8 cellular contexts compared by ENCODE assay signal in the genomic region with DNA sequence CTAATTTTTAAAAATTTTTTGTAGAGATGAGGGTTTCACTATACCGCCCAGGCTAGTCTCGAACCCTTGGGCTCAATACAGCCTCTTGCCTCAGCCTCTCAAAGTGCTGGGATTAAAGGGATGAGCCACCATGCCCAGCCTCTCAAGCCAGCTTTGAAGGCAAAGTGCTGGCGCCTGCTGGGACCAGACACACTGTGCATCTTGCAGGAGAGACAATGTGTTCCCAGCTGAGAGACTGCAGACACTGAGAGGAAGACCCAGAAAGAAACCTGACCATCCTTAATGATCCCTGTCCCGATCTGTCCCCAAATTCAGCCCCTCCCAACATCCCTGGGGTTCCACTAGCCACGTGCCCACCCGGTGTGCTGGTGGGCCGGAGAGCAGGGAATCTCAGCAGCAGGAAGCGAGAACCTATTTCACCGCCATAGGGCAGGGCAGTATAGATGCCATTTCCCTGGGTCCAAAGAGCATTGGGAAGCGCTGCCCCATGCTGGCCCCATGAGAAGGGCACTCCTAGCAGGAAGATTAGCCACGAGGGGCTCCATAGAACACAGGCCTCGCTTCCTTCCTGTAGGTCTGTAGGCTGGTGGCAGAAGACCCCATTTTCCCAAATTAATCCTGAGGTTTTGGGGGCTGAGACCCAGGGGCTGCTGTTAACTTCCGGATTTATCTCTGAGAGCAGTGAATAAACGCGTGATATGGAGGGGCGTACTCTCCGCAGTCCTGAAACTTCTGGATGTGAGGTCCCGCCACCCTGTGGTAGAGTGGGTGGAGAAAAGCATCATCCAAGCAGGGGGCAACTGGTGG. TPM values are rescaled to one million over a fixed set of nuclear protein-coding genes. Genes with fewer than 3 reads are reported as not detected.
DNase-seq lines count a peak whose midpoint lies in the region; ATAC-seq, FAIRE-seq and TF ChIP-seq lines count a peak whose summit lies in the region.

No MANE protein-coding gene starts in this region.

- FAIRE-seq in RCC 7860 (lab: Jason Lieb, UNC) = no peak

- peaks cover 3% of the 10 kb centered on the region for H3K4me1 ChIP-seq in mesendoderm (ENCODE audit: control insufficient read depth, low read depth, low read length)

- peaks cover 11% of the 10 kb centered on the region for H3K79me1 ChIP-seq in mesendoderm (ENCODE audit: low read length)

- peak overlapping the region; percentile 96 to 99 (median 99) for H3K27ac Mint-ChIP-seq in brain

- ATAC-seq in HG02973 (IDR thresholded peaks at IDR 0.05; ENCODE audit: unreplicated experiment) (peak; percentile 2), HG02884 (IDR thresholded peaks at IDR 0.05; ENCODE audit: unreplicated experiment) (no peak)

- no peak overlapping the region for H2BK15ac ChIP-seq in mesendoderm (replicated peaks; ENCODE audit: low read depth)

- no peak overlapping the region for H4K8ac ChIP-seq in mesendoderm (ENCODE audit: low read depth, low read length)

- peaks cover 32% of the 10 kb centered on the region for H3K4me1 Mint-ChIP-seq in brain

- TF ChIP-seq CTCF in 22Rv1 (IDR thresholded peaks at IDR 0.05) (no peak), brain (conservative IDR thresholded peaks at IDR 0.05) (peak in 1 of 2 experiments; percentile 20)

- H4K5ac ChIP-seq in mesendoderm (ENCODE audit: low read length) = no peak overlapping the region

- H3K56ac ChIP-seq in mesendoderm (ENCODE audit: low read length) = peak overlapping the region; percentile 92

- no peaks in the 10 kb centered on the region for H3K27me3 ChIP-seq in mesendoderm (ENCODE audit: insufficient read depth, low read length, poor library complexity)

- H2BK120ac ChIP-seq in mesendoderm (ENCODE audit: low read depth, low read length) = no peak overlapping the region

- no CpG with 5 or more reads among the region's 18 CpGs for WGBS in mesendoderm (ENCODE audit: extremely low coverage, insufficient coverage, low lambda C conversion rate)

- peak overlapping the region; percentile 80 for H3K9ac ChIP-seq in mesendoderm (ENCODE audit: low read length)

- no peak overlapping the region for H2BK5ac ChIP-seq in mesendoderm (ENCODE audit: low read length)

- peaks cover 4% of the 10 kb centered on the region for H3K36me3 ChIP-seq in mesendoderm (ENCODE audit: control insufficient read depth, insufficient read depth, low read length)

- no peak overlapping the region for H2AK5ac ChIP-seq in mesendoderm (ENCODE audit: low read length)

- H3K4me2 ChIP-seq in mesendoderm (ENCODE audit: low read length) = peak overlapping the region; percentile 73

- H3K9me3 Mint-ChIP-seq in brain = no peaks in the 10 kb centered on the region

- H3K27ac ChIP-seq in 22Rv1 (peak overlapping the region; percentile 85), mesendoderm (ENCODE audit: low read depth, low read length) (no peak overlapping the region)

- H3K4me3 Mint-ChIP-seq in brain = peak overlapping the region; percentile 97 to 99 (median 99)

- H3K36me3 Mint-ChIP-seq in brain = peaks cover 25% of the 10 kb centered on the region

- no peak overlapping the region for H3K23ac ChIP-seq in mesendoderm (ENCODE audit: low read length)

- peaks cover 17% of the 10 kb centered on the region for H3K79me2 ChIP-seq in mesendoderm (ENCODE audit: control insufficient read depth, insufficient read depth, low read length)

- no peak overlapping the region for H3K4ac ChIP-seq in mesendoderm (ENCODE audit: low read depth, low read length)

- peaks cover 9% of the 10 kb centered on the region for H3K27me3 Mint-ChIP-seq in brain

- no peak overlapping the region for H3K18ac ChIP-seq in mesendoderm (ENCODE audit: low read length)

- H3K4me3 ChIP-seq in mesendoderm (ENCODE audit: low read length) = peak overlapping the region; percentile 74

- DNase-seq in mesendoderm (no peak), RCC 7860 (ENCODE audit: low spot score) (no peak), ecto neural progenitor cell (ENCODE audit: low spot score) (no peak), NCI-H128 (lab: John Stamatoyannopoulos, UW; ENCODE audit: unreplicated experiment) (no peak)

RNA-seq across cellular contexts. Expression of a gene that starts 1.0 kb away (rescaled TPM):
- 51.7 TPM for polyA plus RNA-seq in brain (ENCODE audit: insufficient read depth, low read depth, low replicate concordance)
- 54.4 TPM for polyA plus RNA-seq in mesendoderm (2013, experiment 1 of 2)
- polyA plus RNA-seq in mesendoderm (2013, experiment 2 of 2) = 53.6 TPM

RNA-seq across cellular contexts. Expression of a gene that starts 7.1 kb away (rescaled TPM):
- polyA plus RNA-seq in brain (ENCODE audit: insufficient read depth, low read depth, low replicate concordance) = 3.4 TPM
- 8.1 TPM for polyA plus RNA-seq in mesendoderm (2013, experiment 1 of 2)
- polyA plus RNA-seq in mesendoderm (2013, experiment 2 of 2) = 8.7 TPM

RNA-seq across cellular contexts. Expression of a gene that starts 16.5 kb away (rescaled TPM):
- polyA plus RNA-seq in brain (ENCODE audit: insufficient read depth, low read depth, low replicate concordance) = 59.5 TPM
- polyA plus RNA-seq in mesendoderm (2013, experiment 1 of 2) = 21.9 TPM
- polyA plus RNA-seq in mesendoderm (2013, experiment 2 of 2) = 20.5 TPM

RNA-seq across cellular contexts. Expression of a gene that starts 22.7 kb away (rescaled TPM):
- polyA plus RNA-seq in brain (ENCODE audit: insufficient read depth, low read depth, low replicate concordance) = 0.87 TPM
- 3.0 TPM for polyA plus RNA-seq in mesendoderm (2013, experiment 1 of 2)
- polyA plus RNA-seq in mesendoderm (2013, experiment 2 of 2) = 2.3 TPM

RNA-seq across cellular contexts. Expression of a gene that starts 42.6 kb away (rescaled TPM):
- 6.4 TPM for polyA plus RNA-seq in brain (ENCODE audit: insufficient read depth, low read depth, low replicate concordance)
- 0.15 TPM for polyA plus RNA-seq in mesendoderm (2013, experiment 1 of 2)
- polyA plus RNA-seq in mesendoderm (2013, experiment 2 of 2) = 0.15 TPM
